8 cellular contexts compared by ENCODE assay signal in the genomic region with DNA sequence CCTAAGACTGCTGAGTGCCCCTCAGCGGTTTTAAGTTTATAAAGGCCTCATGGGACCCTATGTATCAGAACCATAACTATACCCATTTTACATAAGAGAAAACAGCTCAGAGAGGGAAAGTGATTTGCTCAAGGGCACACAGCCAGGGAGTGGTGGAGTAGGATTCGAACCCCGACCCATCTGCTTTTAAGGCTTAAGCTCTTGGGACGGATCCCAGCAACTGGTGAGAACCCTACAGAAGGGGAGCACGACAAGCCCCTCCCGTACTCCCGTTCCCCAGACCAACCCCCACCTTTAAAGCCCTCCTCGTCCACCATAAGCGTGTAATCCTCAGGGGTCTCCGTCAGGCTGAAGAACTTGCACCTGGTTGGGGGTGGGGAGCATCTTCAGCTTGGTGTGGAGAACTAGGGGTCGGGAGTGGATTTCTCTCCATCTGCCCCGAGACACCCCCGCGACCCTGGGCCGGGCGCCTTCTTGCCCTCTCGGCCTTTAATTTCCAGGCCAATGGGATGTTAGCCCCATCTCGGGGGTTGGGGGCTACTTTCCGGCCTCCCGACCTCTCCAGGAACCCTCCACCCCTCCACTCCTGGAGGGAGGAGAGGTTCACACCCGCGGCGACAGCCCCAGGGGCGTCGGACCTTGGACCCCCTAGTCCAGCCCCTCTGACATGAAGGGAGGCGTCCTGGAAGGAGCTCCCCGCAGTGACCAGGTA. TPM values are rescaled to one million over a fixed set of nuclear protein-coding genes. Genes with fewer than 3 reads are reported as not detected.
A peak's percentile ranks its signal among the peaks of the same experiment; 100 is the strongest.
DNase-seq lines count a peak whose midpoint lies in the region; ATAC-seq and TF ChIP-seq lines count a peak whose summit lies in the region.

No MANE protein-coding gene starts in this region.

- no peak for ATAC-seq in activated T-cell treated with anti-CD3 and anti-CD28 coated beads, Interleukin-2, amount 50 U/mL, for 4 hours
- ATAC-seq in GM19455 (IDR thresholded peaks at IDR 0.05; ENCODE audit: unreplicated experiment): no peak

- 5 to 12% methylated on average over 23 to 27 of the region's 27 CpGs for WGBS in lower leg skin, 2 donors
- 10 to 13% methylated on average over 20 of the region's 27 CpGs for WGBS in tibial nerve, 2 donors

- H3K4me3 ChIP-seq in lower leg skin (ENCODE audit: low read depth, poor library complexity, severe bottlenecking) (peak overlapping the region; percentile 64), tibial nerve (peak overlapping the region; percentile 80 to 97 (median 92))

- H3K4me1 Mint-ChIP-seq in activated T-cell treated with anti-CD3 and anti-CD28 coated beads, Interleukin-2, amount 50 U/mL, for 4 hours (ENCODE audit: low read depth): peaks cover 31% of the 10 kb centered on the region

- no peaks in the 10 kb centered on the region for H3K9me3 Mint-ChIP-seq in activated T-cell treated with anti-CD3 and anti-CD28 coated beads, Interleukin-2, amount 50 U/mL, for 4 hours

- H3K27ac ChIP-seq in tibial nerve: peak overlapping the region; percentile 93 to 96 (median 94)

- TF ChIP-seq CTCF in lower leg skin (IDR thresholded peaks at IDR 0.05) (no peak), tibial nerve (IDR thresholded peaks at IDR 0.05) (no peak)

- no peak for DNase-seq in activated T-cell treated with anti-CD3 and anti-CD28 coated beads, Interleukin-2, amount 50 U/mL, for 4 hours
- no peak for DNase-seq in activated T-cell treated with anti-CD3 and anti-CD28 coated beads, Interleukin-2, amount 50 U/mL, for 1 hour
- DNase-seq in astrocyte of the hippocampus (ENCODE audit: low read depth, low spot score) (peak; percentile 17), lower leg skin (ENCODE audit: low spot score in 2 of 2) (no peak), tibial nerve (ENCODE audit: low spot score in 2 of 2) (no peak), pons (ENCODE audit: low spot score) (no peak)
- no peak for DNase-seq in activated CD4-positive, CD25-positive, alpha-beta regulatory T cell treated with anti-CD3 and anti-CD28 coated beads, Interleukin-2, amount 50 U/mL, for 72 hours

- H3K4me1 ChIP-seq in tibial nerve: peaks cover 7 to 65% (median 27%) of the 10 kb centered on the region in 4 donors

- peak overlapping the region; percentile 83 for H3K4me3 Mint-ChIP-seq in activated T-cell treated with anti-CD3 and anti-CD28 coated beads, Interleukin-2, amount 50 U/mL, for 4 hours

- H3K27me3 Mint-ChIP-seq in activated T-cell treated with anti-CD3 and anti-CD28 coated beads, Interleukin-2, amount 50 U/mL, for 4 hours (ENCODE audit: low read depth): no peaks in the 10 kb centered on the region

- TF ChIP-seq POLR2A in lower leg skin (IDR thresholded peaks at IDR 0.05) (no peak), tibial nerve (IDR thresholded peaks at IDR 0.05) (no peak)

- peaks cover 12% of the 10 kb centered on the region for H3K36me3 Mint-ChIP-seq in activated T-cell treated with anti-CD3 and anti-CD28 coated beads, Interleukin-2, amount 50 U/mL, for 4 hours (ENCODE audit: insufficient read depth)

- H3K36me3 ChIP-seq in tibial nerve: peaks cover 0 to 53% (median 9%) of the 10 kb centered on the region in 3 donors

- intact Hi-C loops in lower leg skin (cut with DNase I; ENCODE audit: low total_unique reads): loop anchor here (2.0 kb wide), 1 partner anchor 98 kb away; a partner anchor contains a TSS

- TF ChIP-seq EP300 in tibial nerve (IDR thresholded peaks at IDR 0.05): no peak

- H3K27me3 ChIP-seq in tibial nerve: no peaks in the 10 kb centered on the region

- H3K9me3 ChIP-seq in tibial nerve: no peaks in the 10 kb centered on the region

RNA-seq across cellular contexts. Expression of a gene that starts 0.7 kb away (rescaled TPM):
- total RNA-seq in activated T-cell treated with anti-CD3 and anti-CD28 coated beads, Interleukin-2, amount 50 U/mL, for 4 hours: 1 to 10 TPM; 1.1 to 2.9 (median 2.4) TPM
- total RNA-seq in lower leg skin: 10 to 100 TPM; 16.3 to 38.1 (median 22.6) TPM
- 10 to 100 TPM; 38.7 to 57.9 (median 45.3) TPM for total RNA-seq in tibial nerve

RNA-seq across cellular contexts. Expression of a gene that starts 21.9 kb away (rescaled TPM):
- total RNA-seq in activated T-cell treated with anti-CD3 and anti-CD28 coated beads, Interleukin-2, amount 50 U/mL, for 4 hours: 10 to 100 TPM; 18.4 to 30.7 (median 22.2) TPM
- total RNA-seq in lower leg skin: under 1 TPM in 3 of 4 donors, not detected in 1; 0.27 to 0.34 (median 0.29) TPM
- total RNA-seq in tibial nerve: 10 to 100 TPM in 1 of 4 donors, 1 to 10 TPM in 3; 1.4 to 19.7 (median 4.2) TPM

RNA-seq across cellular contexts. Expression of a gene that starts 38.2 kb away (rescaled TPM):
- 10 to 100 TPM; 12.6 to 16.4 (median 14.0) TPM for total RNA-seq in activated T-cell treated with anti-CD3 and anti-CD28 coated beads, Interleukin-2, amount 50 U/mL, for 4 hours
- total RNA-seq in lower leg skin: 10 to 100 TPM; 64.8 to 80.1 (median 74.2) TPM
- total RNA-seq in tibial nerve: 10 to 100 TPM; 46.8 to 63.9 (median 52.1) TPM

RNA-seq across cellular contexts. Expression of a gene that starts 42.0 kb away (rescaled TPM):
- 100 to 1,000 TPM; 226 to 440 (median 307) TPM for total RNA-seq in activated T-cell treated with anti-CD3 and anti-CD28 coated beads, Interleukin-2, amount 50 U/mL, for 4 hours
- total RNA-seq in lower leg skin: 10 to 100 TPM in 1 of 4 donors, 1 to 10 TPM in 3; 5.2 to 11.8 (median 7.0) TPM
- total RNA-seq in tibial nerve: under 1 TPM; 0.30 to 0.84 (median 0.72) TPM

Comparison
In these comparisons a context has a peak if more than half of its experiments do, and no peak if none do; other contexts are left out.
1. RNA of a gene that starts 0.7 kb away (total RNA-seq): 38.7 to 57.9 TPM in tibial nerve and 16.3 to 38.1 TPM in lower leg skin; 1.1 to 2.9 TPM in activated T-cell treated with anti-CD3 and anti-CD28 coated beads, Interleukin-2, amount 50 U/mL, for 4 hours; every median in the first group is over 4 times any median in the second.